1 cellular context compared by ENCODE assay signal in genomic region chr6:119102901-119103300, GRCh38.
TF ChIP-seq lines count a peak whose summit lies in the region.

No MANE protein-coding gene starts in this region.

TF ChIP-seq in K562, 482 proteins besides CTCF, POLR2A, EP300 and RAD21 (continued from another document):
- no peak for TF ChIP-seq MNT (conservative IDR thresholded peaks at IDR 0.05)
- TF ChIP-seq BCL6 (CRISPR knock-in tag; IDR thresholded peaks at IDR 0.05): no peak
- no peak for TF ChIP-seq TRIM28 (IDR thresholded peaks at IDR 0.05)
- no peak for TF ChIP-seq POLR2G (IDR thresholded peaks at IDR 0.05; ENCODE audit: low read depth, low read length)
- TF ChIP-seq THAP12 (CRISPR knock-in tag; IDR thresholded peaks at IDR 0.05): no peak
- no peak for TF ChIP-seq MBD1 (CRISPR knock-in tag; IDR thresholded peaks at IDR 0.05)
